ENCODE assay signal across 2 cellular contexts in genomic region chr5:165940541-165940940, GRCh38.
"Had no signal": no experiment of that assay in that cellular context is flagged by ENCODE, and none has a peak within 500 bp of the region (broad histone marks: within the 10 kb centered on the region; RNA-seq: fewer than 3 reads in every experiment).

No MANE protein-coding gene starts in this region.

- DNase-seq: GDM1, GF-D8 had no signal
